In genomic region chr10:128001346-128001745, GRCh38 we compare ENCODE assay signal across 18 cellular contexts.
"Had no signal": no experiment of that assay in that cellular context is flagged by ENCODE, and none has a peak within 500 bp of the region (broad histone marks: within the 10 kb centered on the region; RNA-seq: fewer than 3 reads in every experiment).

No MANE protein-coding gene starts in this region.

- H3K79me2 ChIP-seq: parathyroid adenoma had no signal

- H3K27ac ChIP-seq: body of pancreas, cardiac muscle cell, epithelial cell of prostate, gastroesophageal sphincter, parathyroid adenoma had no signal

- ATAC-seq: activated CD4-positive, alpha-beta T cell treated with anti-CD3 and anti-CD28 coated beads for 36 hours; body of pancreas; gastroesophageal sphincter; natural killer cell; sciatic nerve had no signal

- H3K27me3 ChIP-seq: body of pancreas, transverse colon had no signal

- H3K9ac ChIP-seq: parathyroid adenoma had no signal

- DNase-seq: activated B cell treated with CpG ODN at 0.5 μM for 24 hours; activated CD4-positive, alpha-beta T cell treated with anti-CD3 and anti-CD28 coated beads for 36 hours; activated CD4-positive, alpha-beta T cell treated with anti-CD3 and anti-CD28 coated beads, Interleukin-2, amount 50 U/mL, for 4 hours; activated CD8-positive, alpha-beta memory T cell treated with anti-CD3 and anti-CD28 coated beads for 24 hours; activated CD8-positive, alpha-beta memory T cell treated with anti-CD3 and anti-CD28 coated beads, Interleukin-2, amount 50 U/mL, for 4 hours; activated naive CD4-positive, alpha-beta T cell treated with anti-CD3 and anti-CD28 coated beads, Interleukin-2, amount 10 ng/mL, durations not matched to agents 7 days and 5 days; activated T-cell treated with anti-CD3 and anti-CD28 coated beads, Interleukin-2, amount 50 U/mL, for 24 hours; body of pancreas; natural killer cell; stimulated activated CD4-positive, alpha-beta T cell treated with anti-CD3 and anti-CD28 coated beads, Interleukin-4, amount 100 ng/mL, for 1 hour; stimulated activated naive CD4-positive, alpha-beta T cell; T1000; transverse colon had no signal

- H2AFZ ChIP-seq: parathyroid adenoma had no signal

- H3K9me3 ChIP-seq: body of pancreas, gastroesophageal sphincter, transverse colon had no signal

- H3K4me1 ChIP-seq: body of pancreas, parathyroid adenoma had no signal

- H3K36me3 ChIP-seq: cardiac muscle cell, gastroesophageal sphincter, transverse colon had no signal

- H3K4me3 ChIP-seq: body of pancreas, cardiac muscle cell, gastroesophageal sphincter, transverse colon had no signal
